In the genomic region with DNA sequence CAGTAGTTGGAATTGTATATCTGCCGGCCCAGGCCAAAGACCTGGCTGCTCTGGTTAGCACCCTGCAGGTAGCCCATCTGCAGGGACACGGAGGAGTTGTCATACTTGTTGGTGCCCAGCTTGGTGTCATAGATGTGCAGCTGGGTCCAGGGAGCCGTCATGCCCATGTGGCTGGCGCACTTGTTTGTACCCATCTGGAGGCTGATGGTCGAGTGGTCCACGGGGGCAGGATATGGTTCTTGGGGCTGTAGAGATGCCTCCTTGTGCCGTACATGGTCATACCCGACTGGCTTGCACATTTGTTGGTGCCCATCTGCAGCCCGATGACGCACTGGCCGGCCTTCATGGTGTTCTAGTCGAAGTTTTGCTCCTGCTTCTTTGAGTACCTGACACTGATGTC, we compare ENCODE assay signal across 22 cellular contexts. TPM values are rescaled to one million over a fixed set of nuclear protein-coding genes. Genes with fewer than 3 reads are reported as not detected.
"Had no signal": no experiment of that assay in that cellular context is flagged by ENCODE, and none has a peak within 500 bp of the region (broad histone marks: within the 10 kb centered on the region; RNA-seq: fewer than 3 reads in every experiment).

No MANE protein-coding gene starts in this region.

- H3K4me3 ChIP-seq: body of pancreas, Peyer's patch had no signal

- ATAC-seq: activated CD8-positive, alpha-beta memory T cell treated with anti-CD3 and anti-CD28 coated beads, Interleukin-2, amount 10 ng/mL, durations not matched to agents 7 days and 5 days; activated T-cell treated with anti-CD3 and anti-CD28 coated beads, Interleukin-2, amount 50 U/mL, for 72 hours; body of pancreas had no signal

- DNase-seq: activated B cell treated with CpG ODN at 0.5 μM for 24 hours; activated CD4-positive, alpha-beta T cell treated with anti-CD3 and anti-CD28 coated beads for 1 hour; activated CD4-positive, alpha-beta T cell treated with anti-CD3 and anti-CD28 coated beads, Interleukin-2, amount 10 ng/mL, durations not matched to agents 24 days and 14 days; activated CD4-positive, alpha-beta T cell treated with anti-CD3 and anti-CD28 coated beads, Interleukin-2, amount 50 U/mL, for 48 hours; activated CD8-positive, alpha-beta memory T cell treated with anti-CD3 and anti-CD28 coated beads, Interleukin-2, amount 10 ng/mL, durations not matched to agents 7 days and 5 days; activated naive CD4-positive, alpha-beta T cell treated with anti-CD3 and anti-CD28 coated beads, Interleukin-2, amount 50 U/mL, for 16 hours; activated naive CD8-positive, alpha-beta T cell treated with anti-CD3 and anti-CD28 coated beads, Interleukin-2, amount 10 ng/mL, durations not matched to agents 7 days and 5 days; activated T-cell treated with anti-CD3 and anti-CD28 coated beads, Interleukin-2, amount 50 U/mL, for 72 hours; aorta; body of pancreas; KG1; NCI-H1048; NCI-H146; NCI-H187 treated with DMSO at 0.1 percent for 48 hours; NCI-H2081 treated with DMSO at 0.1 percent for 48 hours; NCI-H446; NCI-H524; Peyer's patch; SHP77 treated with DMSO at 0.1 percent for 48 hours; T-helper 9 cell had no signal

- H3K36me3 ChIP-seq: Peyer's patch had no signal

- H3K27ac ChIP-seq: body of pancreas, Peyer's patch had no signal

- H3K9me3 ChIP-seq: body of pancreas, Peyer's patch had no signal

RNA-seq across cellular contexts. Expression of gene CDH3, which starts 6.0 kb away (rescaled TPM):
- total RNA-seq: activated B cell treated with CpG ODN at 0.5 μM for 24 hours, LHCN-M2 had no signal
- polyA plus RNA-seq: IgD-negative memory B cell had no signal
